Comparison of ENCODE assay signal across 9 cellular contexts in the genomic region with DNA sequence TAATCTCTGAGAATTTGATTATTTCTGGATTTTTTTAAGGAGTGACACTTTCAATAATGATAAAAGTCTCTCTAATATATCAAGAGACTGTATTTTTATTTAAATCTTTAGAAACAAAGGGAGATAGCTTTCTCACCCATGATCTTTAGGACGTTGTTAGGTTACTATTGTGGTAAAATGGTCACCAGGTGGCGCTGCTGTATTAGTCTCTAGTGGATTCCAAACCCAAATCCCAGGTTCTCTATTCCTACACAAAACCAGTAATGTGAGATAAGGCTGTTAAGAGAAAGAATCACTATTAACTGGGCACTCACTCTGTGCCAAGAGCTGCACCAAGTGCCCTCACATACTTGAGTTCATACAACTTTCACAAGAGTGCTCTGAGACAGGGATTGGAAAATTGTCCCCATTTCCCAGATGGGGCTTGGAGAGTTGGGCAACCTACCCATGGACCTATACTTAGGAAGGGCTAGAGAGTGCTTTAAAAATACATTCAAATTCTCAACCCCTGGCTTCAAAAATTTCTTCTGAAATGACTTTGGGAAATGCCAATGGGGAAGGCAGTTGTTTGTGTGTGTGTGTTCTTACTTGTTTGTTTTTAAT.
DNase-seq lines count a peak whose midpoint lies in the region; ATAC-seq and TF ChIP-seq lines count a peak whose summit lies in the region.
"Had no signal": no experiment of that assay in that cellular context is flagged by ENCODE, and none has a peak within 500 bp of the region (broad histone marks: within the 10 kb centered on the region; RNA-seq: fewer than 3 reads in every experiment).

No MANE protein-coding gene starts in this region.

- ATAC-seq in activated T-cell treated with anti-CD3 and anti-CD28 coated beads, Interleukin-2, amount 50 U/mL, for 72 hours (replicated peaks in 1 of 2): no peak
- ATAC-seq in gastroesophageal sphincter: peak; percentile 58
- ATAC-seq in GM21717 (IDR thresholded peaks at IDR 0.05; ENCODE audit: unreplicated experiment): no peak

- DNase-seq in Daoy (ENCODE audit: low read depth): peak; percentile 58
- DNase-seq in HT-29 (ENCODE audit: low spot score): peak; percentile 88
- peak; percentile 27 to 42 for DNase-seq in activated T-cell treated with anti-CD3 and anti-CD28 coated beads, Interleukin-2, amount 50 U/mL, for 72 hours
- peak; percentile 83 for DNase-seq in osteoblast (ENCODE audit: insufficient read length, low spot score, missing footprints)
- DNase-seq in vagina (ENCODE audit: extremely low spot score in 2 of 2): no peak

- no peaks in the 10 kb centered on the region for H3K9me2 ChIP-seq in OCI-LY1 (ENCODE audit: low read depth, low read length)

- H3K27ac ChIP-seq in OCI-LY1 (ENCODE audit: low read depth, low read length, poor library complexity, severe bottlenecking) (no peak overlapping the region), gastroesophageal sphincter (no peak overlapping the region), osteoblast (ENCODE audit: low read depth, low read length) (no peak overlapping the region), vagina (no peak overlapping the region)

- no peak overlapping the region for H3K4me3 ChIP-seq in OCI-LY1 (ENCODE audit: low read depth, low read length, poor library complexity, severe bottlenecking)
- H3K4me3 ChIP-seq in gastroesophageal sphincter: no peak overlapping the region
- no peak overlapping the region for H3K4me3 ChIP-seq in osteoblast (ENCODE audit: insufficient read depth, low read length)
- no peak overlapping the region for H3K4me3 ChIP-seq in vagina

- H3F3A ChIP-seq in OCI-LY1 (ENCODE audit: insufficient read depth, low read length): no peaks in the 10 kb centered on the region

- no peaks in the 10 kb centered on the region for H3K27me3 ChIP-seq in OCI-LY1 (ENCODE audit: insufficient read depth, low read length)
- no peaks in the 10 kb centered on the region for H3K27me3 ChIP-seq in gastroesophageal sphincter
- no peaks in the 10 kb centered on the region for H3K27me3 ChIP-seq in osteoblast (ENCODE audit: insufficient read depth, low read length)
- no peaks in the 10 kb centered on the region for H3K27me3 ChIP-seq in vagina

- no peaks in the 10 kb centered on the region for H3K4me1 ChIP-seq in OCI-LY1 (ENCODE audit: insufficient read depth, low read length, severe bottlenecking)
- H3K4me1 ChIP-seq in gastroesophageal sphincter: no peaks in the 10 kb centered on the region
- H3K4me1 ChIP-seq in osteoblast (ENCODE audit: insufficient read depth, low read length): no peaks in the 10 kb centered on the region
- no peaks in the 10 kb centered on the region for H3K4me1 ChIP-seq in vagina

- H3K4me3 Mint-ChIP-seq in activated T-cell treated with anti-CD3 and anti-CD28 coated beads, Interleukin-2, amount 50 U/mL, for 72 hours: no peak overlapping the region
- H3K4me3 Mint-ChIP-seq: central memory CD8-positive, alpha-beta T cell had no signal

- H2AFZ ChIP-seq in OCI-LY1 (ENCODE audit: low read length): no peak overlapping the region
- no peak overlapping the region for H2AFZ ChIP-seq in osteoblast (ENCODE audit: low read length)

- no peaks in the 10 kb centered on the region for H3K27me3 Mint-ChIP-seq in activated T-cell treated with anti-CD3 and anti-CD28 coated beads, Interleukin-2, amount 50 U/mL, for 72 hours (ENCODE audit: low read depth)

- no peaks in the 10 kb centered on the region for H3K79me2 ChIP-seq in OCI-LY1 (ENCODE audit: insufficient read depth, low read length)
- H3K79me2 ChIP-seq in osteoblast (ENCODE audit: insufficient read depth, low read length): no peaks in the 10 kb centered on the region

- peak; percentile 83 for TF ChIP-seq CTCF in OCI-LY1 (IDR thresholded peaks at IDR 0.05; ENCODE audit: low read length)
- peak; percentile 43 to 67 (median 58) for TF ChIP-seq CTCF in gastroesophageal sphincter (IDR thresholded peaks at IDR 0.05)
- peak; percentile 76 for TF ChIP-seq CTCF in osteoblast (IDR thresholded peaks at IDR 0.05; ENCODE audit: extremely low read depth, low read depth, low read length)
- TF ChIP-seq CTCF in vagina (IDR thresholded peaks at IDR 0.05): peak; percentile 51 to 61 (median 52)

- H3K27ac Mint-ChIP-seq in activated T-cell treated with anti-CD3 and anti-CD28 coated beads, Interleukin-2, amount 50 U/mL, for 72 hours: no peak overlapping the region

- peaks cover 11% of the 10 kb centered on the region for H3K4me1 Mint-ChIP-seq in activated T-cell treated with anti-CD3 and anti-CD28 coated beads, Interleukin-2, amount 50 U/mL, for 72 hours (ENCODE audit: low read depth)
- H3K4me1 Mint-ChIP-seq: central memory CD8-positive, alpha-beta T cell had no signal

- H3K9me3 ChIP-seq in OCI-LY1 (ENCODE audit: low read length) (no peaks in the 10 kb centered on the region), gastroesophageal sphincter (peaks cover 0 to 4% (median 0%) of the 10 kb centered on the region in 3 donors), osteoblast (ENCODE audit: low read depth, low read length) (no peaks in the 10 kb centered on the region), vagina (no peaks in the 10 kb centered on the region)

- H3K4me2 ChIP-seq in OCI-LY1 (ENCODE audit: low read length) (no peak overlapping the region), osteoblast (ENCODE audit: insufficient read depth, low read length) (no peak overlapping the region)

- H3K9me3 Mint-ChIP-seq in activated T-cell treated with anti-CD3 and anti-CD28 coated beads, Interleukin-2, amount 50 U/mL, for 72 hours: no peaks in the 10 kb centered on the region
- H3K9me3 Mint-ChIP-seq: central memory CD8-positive, alpha-beta T cell had no signal

- H3K36me3 ChIP-seq in OCI-LY1 (ENCODE audit: insufficient read depth, low read length) (no peaks in the 10 kb centered on the region), gastroesophageal sphincter (no peaks in the 10 kb centered on the region), osteoblast (ENCODE audit: insufficient read depth, low read length) (no peaks in the 10 kb centered on the region), vagina (no peaks in the 10 kb centered on the region)

- no peak overlapping the region for H3K9ac ChIP-seq in OCI-LY1 (ENCODE audit: low read length)

- H3K36me3 Mint-ChIP-seq in activated T-cell treated with anti-CD3 and anti-CD28 coated beads, Interleukin-2, amount 50 U/mL, for 72 hours (ENCODE audit: insufficient read depth in 2 of 2): no peaks in the 10 kb centered on the region

- no peak for TF ChIP-seq POLR2A in gastroesophageal sphincter (IDR thresholded peaks at IDR 0.05)
- TF ChIP-seq POLR2A in vagina (IDR thresholded peaks at IDR 0.05): no peak

- WGBS in gastroesophageal sphincter (ENCODE audit: low coverage in 1 of 2), 2 donors: 3 to 6% methylated on average over 2 of the region's 2 CpGs

- H4K20me1 ChIP-seq in OCI-LY1 (ENCODE audit: insufficient read depth, low read length): no peaks in the 10 kb centered on the region
- H4K20me1 ChIP-seq in osteoblast (ENCODE audit: insufficient read depth, low read length): no peaks in the 10 kb centered on the region

- no peak for TF ChIP-seq EP300 in gastroesophageal sphincter (IDR thresholded peaks at IDR 0.05)

- intact Hi-C loops in vagina (cut with DNase I): no loop called here

Comparison
In these comparisons a context has a peak if more than half of its experiments do, and no peak if none do; other contexts are left out.
1. DNase-seq: peak in Daoy (single experiment), HT-29 (single experiment), activated T-cell treated with anti-CD3 and anti-CD28 coated beads, Interleukin-2, amount 50 U/mL, for 72 hours (2 of 2) and osteoblast (single experiment); none in vagina (0 of 2).
2. Peak in every context shown above with its lines, with median percentiles within 50 percentile points of each other: CTCF ChIP-seq.